In genomic region chr11:11105361-11105760, GRCh38 we compare ENCODE assay signal across 24 cellular contexts.
"Had no signal": no experiment of that assay in that cellular context is flagged by ENCODE, and none has a peak within 500 bp of the region (broad histone marks: within the 10 kb centered on the region; RNA-seq: fewer than 3 reads in every experiment).

No MANE protein-coding gene starts in this region.

- ATAC-seq: Right ventricle myocardium inferior, T-cell had no signal

- H3K9me3 Mint-ChIP-seq: activated naive CD4-positive, alpha-beta T cell treated with anti-CD3 and anti-CD28 coated beads, Interleukin-2, amount 10 ng/mL, durations not matched to agents 7 days and 5 days; activated T-helper 2 cell treated with anti-CD3 and anti-CD28 coated beads, Interferon-gamma antibody, Interleukin-2, Interleukin-4, amounts not matched to agents 10 μg/mL and 5 μg/mL and 100 μg/mL, durations not matched to agents 14 hours and 24 hours and 36 hours had no signal

- H3K4me3 ChIP-seq: SK-N-MC had no signal

- H3K27me3 Mint-ChIP-seq: activated naive CD8-positive, alpha-beta T cell treated with anti-CD3 and anti-CD28 coated beads for 36 hours; T-cell had no signal

- H3K4me3 Mint-ChIP-seq: activated B cell treated with CpG ODN at 0.5 μM for 24 hours; activated CD4-positive, alpha-beta T cell treated with anti-CD3 and anti-CD28 coated beads, Interleukin-2, amount 10 ng/mL, durations not matched to agents 24 days and 14 days; activated naive CD4-positive, alpha-beta T cell treated with anti-CD3 and anti-CD28 coated beads, Interleukin-2, amount 10 ng/mL, durations not matched to agents 7 days and 5 days; activated naive CD8-positive, alpha-beta T cell treated with anti-CD3 and anti-CD28 coated beads for 36 hours; T-cell had no signal

- H3K36me3 ChIP-seq: brain microvascular endothelial cell had no signal

- H3K27ac ChIP-seq: brain microvascular endothelial cell, SK-N-MC had no signal

- H3K36me3 Mint-ChIP-seq: activated naive CD4-positive, alpha-beta T cell treated with anti-CD3 and anti-CD28 coated beads, Interleukin-2, amount 10 ng/mL, durations not matched to agents 7 days and 5 days; activated naive CD8-positive, alpha-beta T cell treated with anti-CD3 and anti-CD28 coated beads for 36 hours had no signal

- H3K27ac Mint-ChIP-seq: activated B cell treated with CpG ODN at 0.5 μM for 24 hours; activated CD4-positive, alpha-beta T cell treated with anti-CD3 and anti-CD28 coated beads, Interleukin-2, amount 10 ng/mL, durations not matched to agents 24 days and 14 days; activated naive CD4-positive, alpha-beta T cell treated with anti-CD3 and anti-CD28 coated beads, Interleukin-2, amount 10 ng/mL, durations not matched to agents 7 days and 5 days; activated naive CD8-positive, alpha-beta T cell treated with anti-CD3 and anti-CD28 coated beads for 36 hours; activated T-helper 2 cell treated with anti-CD3 and anti-CD28 coated beads, Interferon-gamma antibody, Interleukin-2, Interleukin-4, amounts not matched to agents 10 μg/mL and 5 μg/mL and 100 μg/mL, durations not matched to agents 14 hours and 24 hours and 36 hours; T-cell had no signal

- H3K4me1 Mint-ChIP-seq: activated B cell treated with CpG ODN at 0.5 μM for 24 hours; activated CD4-positive, alpha-beta T cell treated with anti-CD3 and anti-CD28 coated beads, Interleukin-2, amount 10 ng/mL, durations not matched to agents 24 days and 14 days; activated naive CD4-positive, alpha-beta T cell treated with anti-CD3 and anti-CD28 coated beads, Interleukin-2, amount 10 ng/mL, durations not matched to agents 7 days and 5 days; activated naive CD8-positive, alpha-beta T cell treated with anti-CD3 and anti-CD28 coated beads for 36 hours had no signal

- DNase-seq: activated B cell treated with CpG ODN at 0.5 μM for 24 hours; activated CD4-positive, alpha-beta T cell treated with anti-CD3 and anti-CD28 coated beads for 1 hour; activated CD4-positive, alpha-beta T cell treated with anti-CD3 and anti-CD28 coated beads, Interleukin-2, amount 10 ng/mL, durations not matched to agents 24 days and 14 days; activated CD4-positive, alpha-beta T cell treated with anti-CD3 and anti-CD28 coated beads, Interleukin-2, amount 50 U/mL, for 48 hours; activated gamma-delta T cell treated with Interleukin-2 at 50 U/mL for 16 hours; activated naive CD4-positive, alpha-beta T cell treated with anti-CD3 and anti-CD28 coated beads, Interleukin-2, amount 10 ng/mL, durations not matched to agents 7 days and 5 days; activated naive CD8-positive, alpha-beta T cell treated with anti-CD3 and anti-CD28 coated beads for 36 hours; activated T-cell treated with anti-CD3 and anti-CD28 coated beads for 4 hours; activated T-cell treated with anti-CD3 and anti-CD28 coated beads, Interleukin-2, amount 50 U/mL, for 48 hours; brain microvascular endothelial cell; cerebellar nuclear complex; KBM-7; NCI-H1092; NCI-H1694; NCI-H2029; NCI-H524; NCI-H82; RPMI8226; T-cell; T-helper 2 cell; T1000 had no signal
